8 cellular contexts compared by ENCODE assay signal in the genomic region with DNA sequence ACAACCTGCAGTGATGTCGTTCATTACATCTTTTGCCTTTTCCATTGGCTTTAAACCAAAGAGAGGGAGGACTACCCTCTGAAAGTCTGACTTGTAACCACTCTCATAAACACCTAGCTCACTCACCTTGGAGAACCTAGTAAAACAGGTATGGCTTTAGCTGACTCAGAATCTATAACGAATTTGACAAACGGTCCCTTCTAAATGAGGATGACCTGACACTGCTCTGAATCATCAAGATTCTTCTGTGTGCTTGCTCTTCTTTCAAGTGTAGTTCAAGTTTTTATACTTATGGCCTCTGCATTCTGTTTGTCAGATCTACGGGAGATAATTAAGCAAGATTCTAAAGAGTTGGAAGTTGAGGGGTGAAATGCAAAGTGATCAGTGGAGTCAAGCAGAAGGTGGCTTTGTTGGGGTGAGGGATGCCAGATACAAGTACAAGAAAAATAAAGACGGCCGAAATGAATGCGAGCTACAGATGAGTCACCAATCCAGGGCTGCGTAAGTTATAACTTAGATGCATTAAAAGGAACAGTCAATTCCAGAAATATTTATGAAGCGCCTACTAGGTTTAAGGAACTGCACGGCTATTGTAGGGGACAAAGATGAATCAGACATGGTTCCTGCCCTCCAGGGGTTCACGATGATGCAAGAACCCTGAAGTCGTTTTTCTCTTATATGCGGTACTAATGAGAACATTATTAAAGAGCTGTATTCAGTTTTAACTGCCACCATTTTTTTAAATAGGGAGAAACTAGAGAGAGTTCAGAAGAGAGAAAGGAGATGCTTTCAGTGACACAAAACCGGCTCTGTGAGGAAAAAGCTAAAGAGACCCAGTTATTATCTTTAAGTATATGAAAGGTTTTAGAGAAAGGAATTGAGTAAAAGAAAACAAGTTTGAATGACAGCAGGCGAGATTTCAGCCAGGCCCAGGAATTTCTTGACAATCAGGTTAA. TPM values are rescaled to one million over a fixed set of nuclear protein-coding genes. Genes with fewer than 3 reads are reported as not detected.
DNase-seq lines count a peak whose midpoint lies in the region; TF ChIP-seq lines count a peak whose summit lies in the region.

No MANE protein-coding gene starts in this region.

- peaks cover 82% of the 10 kb centered on the region for H3K79me2 ChIP-seq in PC-9 (ENCODE audit: low read depth)
- no peaks in the 10 kb centered on the region for H3K79me2 ChIP-seq in mesendoderm (ENCODE audit: control insufficient read depth, insufficient read depth, low read length)

- no peak overlapping the region for H3K23ac ChIP-seq in mesendoderm (ENCODE audit: low read length)

- H2BK120ac ChIP-seq in mesendoderm (ENCODE audit: low read depth, low read length): no peak overlapping the region

- H3F3A ChIP-seq in PC-9 (ENCODE audit: insufficient read depth, low read depth): peaks cover 45% of the 10 kb centered on the region

- H3K36me3 ChIP-seq in PC-9 (ENCODE audit: low read depth): no peaks in the 10 kb centered on the region
- H3K36me3 ChIP-seq in Peyer's patch: no peaks in the 10 kb centered on the region
- H3K36me3 ChIP-seq in mesendoderm (ENCODE audit: control insufficient read depth, insufficient read depth, low read length): no peaks in the 10 kb centered on the region

- CTCF ChIA-PET in PC-9 (lab: Charles Lee): interaction anchor here (0.6 kb wide), 3 partner anchors 124 to 226 kb away, joined by 3 to 7 read pairs (median 5); no protein-coding TSS in a partner anchor

- no peak overlapping the region for H4K8ac ChIP-seq in mesendoderm (ENCODE audit: low read depth, low read length)

- peaks cover 21% of the 10 kb centered on the region for H3K79me1 ChIP-seq in mesendoderm (ENCODE audit: low read length)

- H3K4me3 ChIP-seq in PC-9 (peak overlapping the region; percentile 41; the same call in 1 of the 2 replicates), choroid plexus epithelial cell (ENCODE audit: low read depth, low read length) (no peak overlapping the region), Peyer's patch (no peak overlapping the region), mesendoderm (ENCODE audit: low read length) (no peak overlapping the region)

- intact Hi-C loops in PC-9 (cut with micrococcal nuclease; ENCODE audit: unreplicated experiment): loop anchor here (2.0 to 10.0 kb wide), 3 partner anchors 38 to 554 kb away; partner anchors contain the start of gene KDM7A

- no peak overlapping the region for H3K18ac ChIP-seq in mesendoderm (ENCODE audit: low read length)

- BruUV-seq in PC-9 (replicated peaks; lab: Mats Ljungman, UMichigan): no TSS peak

- H4K20me1 ChIP-seq in PC-9 (ENCODE audit: insufficient read depth): peaks cover 8% of the 10 kb centered on the region; the same call in 1 of the 2 replicates

- H2AK5ac ChIP-seq in mesendoderm (ENCODE audit: low read length): no peak overlapping the region

- H3K27me3 ChIP-seq in PC-9 (ENCODE audit: insufficient read depth, low read depth) (no peaks in the 10 kb centered on the region), Peyer's patch (no peaks in the 10 kb centered on the region), mesendoderm (ENCODE audit: insufficient read depth, low read length, poor library complexity) (no peaks in the 10 kb centered on the region)

- H2BK15ac ChIP-seq in mesendoderm (replicated peaks; ENCODE audit: low read depth): no peak overlapping the region

- H4K5ac ChIP-seq in mesendoderm (ENCODE audit: low read length): no peak overlapping the region

- TF ChIP-seq POLR2A in Peyer's patch (IDR thresholded peaks at IDR 0.05): no peak

- no peak overlapping the region for H3K4ac ChIP-seq in mesendoderm (ENCODE audit: low read depth, low read length)

- H3K9me3 ChIP-seq in PC-9 (ENCODE audit: insufficient read depth, low read depth): no peaks in the 10 kb centered on the region
- H3K9me3 ChIP-seq in Peyer's patch: no peaks in the 10 kb centered on the region

- POLR2A ChIA-PET in PC-9 (lab: Charles Lee; ENCODE audit: unreplicated experiment): interaction anchor here (0.5 to 0.6 kb wide), 3 partner anchors 110 to 149 kb away, joined by 3 to 4 read pairs (median 3); no protein-coding TSS in a partner anchor

- no peak overlapping the region for H3K56ac ChIP-seq in mesendoderm (ENCODE audit: low read length)

- H2BK5ac ChIP-seq in mesendoderm (ENCODE audit: low read length): no peak overlapping the region

- peak overlapping the region; percentile 90 for H3K27ac ChIP-seq in PC-9
- no peak overlapping the region for H3K27ac ChIP-seq in Peyer's patch
- H3K27ac ChIP-seq in mesendoderm (ENCODE audit: low read depth, low read length): no peak overlapping the region

- H2AFZ ChIP-seq in PC-9: no peak overlapping the region

- WGBS in mesendoderm (ENCODE audit: extremely low coverage, insufficient coverage, low lambda C conversion rate): no CpG with 5 or more reads among the region's 15 CpGs

- TF ChIP-seq CTCF in PC-9 (conservative IDR thresholded peaks at IDR 0.05): no peak
- TF ChIP-seq CTCF in choroid plexus epithelial cell (conservative IDR thresholded peaks at IDR 0.05; ENCODE audit: low read depth, low read length): no peak
- TF ChIP-seq CTCF in Peyer's patch (IDR thresholded peaks at IDR 0.05): no peak

- H3K4me2 ChIP-seq in PC-9: peak overlapping the region; percentile 79
- H3K4me2 ChIP-seq in mesendoderm (ENCODE audit: low read length): no peak overlapping the region

- H3K9me2 ChIP-seq in PC-9 (ENCODE audit: insufficient read depth): no peaks in the 10 kb centered on the region

- H3K4me1 ChIP-seq in PC-9 (replicated peaks; ENCODE audit: insufficient read depth) (peaks cover 68% of the 10 kb centered on the region), Peyer's patch (peaks cover 0 to 16% (median 4%) of the 10 kb centered on the region in 4 donors), mesendoderm (ENCODE audit: control insufficient read depth, low read depth, low read length) (no peaks in the 10 kb centered on the region)

- DNase-seq in Daoy (ENCODE audit: low read depth): peak; percentile 58
- DNase-seq in PC-9: peak; percentile 43 to 95
- peak; percentile 94 for DNase-seq in choroid plexus epithelial cell (ENCODE audit: low read depth)
- DNase-seq in non-pigmented ciliary epithelial cell (ENCODE audit: low read depth): peak; percentile 87
- DNase-seq in Peyer's patch: no peak
- DNase-seq in mesendoderm: no peak
- no peak for DNase-seq in pons (ENCODE audit: low spot score)
- no peak for DNase-seq in NCI-H1105 treated with DMSO at 0.1 percent for 48 hours (lab: John Stamatoyannopoulos, UW)

- H3K9ac ChIP-seq in mesendoderm (ENCODE audit: low read length): no peak overlapping the region

RNA-seq across cellular contexts. Expression of gene HIPK2, which starts 6.5 kb away (rescaled TPM):
- total RNA-seq in Daoy (2014; rRNA removed; shearing (Covaris generic)): 10.4 and 12.2 TPM in 2 replicates
- total RNA-seq in PC-9 (2021) (23.9 and 35.2 TPM in 2 replicates), Peyer's patch (10 to 100 TPM; 16.6 to 60.2 (median 35.1) TPM)
- polyA plus RNA-seq in mesendoderm (2013, experiment 1 of 2): 13.2 TPM
- 13.5 TPM for polyA plus RNA-seq in mesendoderm (2013, experiment 2 of 2)

RNA-seq across cellular contexts. Expression of gene TBXAS1, which starts 57.8 kb away (rescaled TPM):
- 4.5 and 6.3 TPM in 2 replicates for total RNA-seq in Daoy (2014; rRNA removed; shearing (Covaris generic))
- 0.58 and 2.2 TPM in 2 replicates for total RNA-seq in PC-9 (2021)
- total RNA-seq in Peyer's patch: 100 to 1,000 TPM in 1 of 4 donors, 10 to 100 TPM in 3; 11.2 to 227 (median 33.9) TPM
- polyA plus RNA-seq in mesendoderm (2013, experiment 1 of 2): 2.1 TPM
- polyA plus RNA-seq in mesendoderm (2013, experiment 2 of 2): 1.7 TPM

Comparison
In these comparisons a context has a peak if more than half of its experiments do, and no peak if none do; other contexts are left out.
1. DNase-seq: peak in Daoy (single experiment), PC-9 (2 of 2), choroid plexus epithelial cell (single experiment) and non-pigmented ciliary epithelial cell (single experiment); none in Peyer's patch (0 of 3), mesendoderm (single experiment), pons (single experiment) and NCI-H1105 treated with DMSO at 0.1 percent for 48 hours (single experiment).